In the genomic region with DNA sequence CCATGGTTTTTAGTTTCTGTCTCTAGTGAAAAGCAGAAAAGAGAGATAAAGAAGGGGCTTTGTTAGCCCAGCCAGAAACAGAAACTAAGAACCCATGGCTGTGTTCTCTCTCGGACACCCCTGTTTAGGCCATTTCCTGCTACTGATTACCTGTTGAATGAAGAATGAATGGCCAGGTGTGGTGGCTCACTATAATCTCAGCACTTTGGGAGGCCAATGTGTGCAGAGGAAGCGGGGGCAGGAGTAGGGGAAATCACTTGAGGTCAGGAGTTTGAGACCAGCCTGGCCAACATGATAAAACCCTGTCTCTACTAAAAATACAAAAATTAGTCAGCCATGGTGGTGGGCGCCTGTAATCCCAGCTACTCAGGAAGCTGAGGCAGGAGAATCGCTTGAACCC, we compare ENCODE assay signal across 8 cellular contexts.
A peak's percentile ranks its signal among the peaks of the same experiment; 100 is the strongest.
DNase-seq lines count a peak whose midpoint lies in the region; ATAC-seq and TF ChIP-seq lines count a peak whose summit lies in the region.
"Not testable (repeated sequence)": the region's sequence is repeated elsewhere in the genome, so short reads cannot be mapped to it uniquely, and the experiment has no call there.

No MANE protein-coding gene starts in this region.

- not testable (repeated sequence) for H3K9me3 Mint-ChIP-seq in activated CD8-positive, alpha-beta memory T cell treated with anti-CD3 and anti-CD28 coated beads, Interleukin-2, amount 10 ng/mL, durations not matched to agents 7 days and 5 days (ENCODE audit: low read depth); natural killer cell treated with Interleukin-12 subunit alpha and Interleukin-12 subunit beta and Interleukin-15 and Interleukin-18, amount 100 ng/mL, for 72 hours

- DNase-seq in Daoy (ENCODE audit: low read depth), result peak; percentile 9
- not testable (repeated sequence) for DNase-seq in HL-60 (ENCODE audit: low read depth in 1 of 2, low spot score in 1 of 2); activated CD8-positive, alpha-beta memory T cell treated with anti-CD3 and anti-CD28 coated beads, Interleukin-2, amount 10 ng/mL, durations not matched to agents 7 days and 5 days; natural killer cell treated with Interleukin-12 subunit alpha and Interleukin-12 subunit beta and Interleukin-15 and Interleukin-18, amount 100 ng/mL, for 72 hours (ENCODE audit: low spot score)

- H3K4me1 Mint-ChIP-seq in activated CD8-positive, alpha-beta memory T cell treated with anti-CD3 and anti-CD28 coated beads, Interleukin-2, amount 10 ng/mL, durations not matched to agents 7 days and 5 days, result peaks cover 15% of the 10 kb centered on the region
- H3K4me1 Mint-ChIP-seq in natural killer cell treated with Interleukin-12 subunit alpha and Interleukin-12 subunit beta and Interleukin-15 and Interleukin-18, amount 100 ng/mL, for 72 hours (ENCODE audit: low read depth in 2 of 2), result not testable (repeated sequence)

- H3K27ac ChIP-seq in HL-60 (replicated peaks), result peak overlapping the region; percentile 66

- CTCF ChIA-PET in activated CD8-positive, alpha-beta memory T cell treated with anti-CD3 and anti-CD28 coated beads, Interleukin-2, amount 10 ng/mL, durations not matched to agents 7 days and 5 days (lab: Charles Lee), result interaction anchor here (1.1 kb wide), 1 partner anchor 12 kb away, joined by 3 read pairs; no protein-coding TSS in a partner anchor

- ATAC-seq in GM18870 (IDR thresholded peaks at IDR 0.05; ENCODE audit: unreplicated experiment) (peak; percentile 68), GM21423 (IDR thresholded peaks at IDR 0.05; ENCODE audit: unreplicated experiment) (peak; percentile 73), HG02642 (IDR thresholded peaks at IDR 0.05; ENCODE audit: poor library complexity, unreplicated experiment) (peak; percentile 82), HG03097 (IDR thresholded peaks at IDR 0.05; ENCODE audit: low FRiP score, unreplicated experiment) (peak; percentile 55)
- ATAC-seq in activated CD8-positive, alpha-beta memory T cell treated with anti-CD3 and anti-CD28 coated beads, Interleukin-2, amount 10 ng/mL, durations not matched to agents 7 days and 5 days; natural killer cell treated with Interleukin-12 subunit alpha and Interleukin-12 subunit beta and Interleukin-15 and Interleukin-18, amount 100 ng/mL, for 72 hours: not testable (repeated sequence)

- H3K36me3 Mint-ChIP-seq in activated CD8-positive, alpha-beta memory T cell treated with anti-CD3 and anti-CD28 coated beads, Interleukin-2, amount 10 ng/mL, durations not matched to agents 7 days and 5 days; natural killer cell treated with Interleukin-12 subunit alpha and Interleukin-12 subunit beta and Interleukin-15 and Interleukin-18, amount 100 ng/mL, for 72 hours: not testable (repeated sequence)

- TF ChIP-seq CTCF in HL-60 (IDR thresholded peaks at IDR 0.05; ENCODE audit: insufficient read depth, low read length), result not testable (repeated sequence)

- not testable (repeated sequence) for H3K27me3 ChIP-seq in HL-60 (ENCODE audit: insufficient read depth, poor library complexity, severe bottlenecking)

- not testable (repeated sequence) for H3K4me3 ChIP-seq in HL-60 (replicated peaks; ENCODE audit: insufficient read depth, low read length)

- H3K4me3 Mint-ChIP-seq in activated CD8-positive, alpha-beta memory T cell treated with anti-CD3 and anti-CD28 coated beads, Interleukin-2, amount 10 ng/mL, durations not matched to agents 7 days and 5 days, result not testable (repeated sequence)
- H3K4me3 Mint-ChIP-seq in natural killer cell treated with Interleukin-12 subunit alpha and Interleukin-12 subunit beta and Interleukin-15 and Interleukin-18, amount 100 ng/mL, for 72 hours, result peak overlapping the region; percentile 3

- peak overlapping the region; percentile 25 for H3K27ac Mint-ChIP-seq in activated CD8-positive, alpha-beta memory T cell treated with anti-CD3 and anti-CD28 coated beads, Interleukin-2, amount 10 ng/mL, durations not matched to agents 7 days and 5 days
- H3K27ac Mint-ChIP-seq in natural killer cell treated with Interleukin-12 subunit alpha and Interleukin-12 subunit beta and Interleukin-15 and Interleukin-18, amount 100 ng/mL, for 72 hours, result not testable (repeated sequence)

- not testable (repeated sequence) for H3K27me3 Mint-ChIP-seq in activated CD8-positive, alpha-beta memory T cell treated with anti-CD3 and anti-CD28 coated beads, Interleukin-2, amount 10 ng/mL, durations not matched to agents 7 days and 5 days; natural killer cell treated with Interleukin-12 subunit alpha and Interleukin-12 subunit beta and Interleukin-15 and Interleukin-18, amount 100 ng/mL, for 72 hours
